In genomic region chr10:47145290-47145934, GRCh38 we compare ENCODE assay signal across 10 cellular contexts.
"Had no signal": no experiment of that assay in that cellular context is flagged by ENCODE, and none has a peak within 500 bp of the region (broad histone marks: within the 10 kb centered on the region; RNA-seq: fewer than 3 reads in every experiment).

No MANE protein-coding gene starts in this region.

- H3K4me3 ChIP-seq: ascending aorta, dorsolateral prefrontal cortex, pancreas, upper lobe of right lung had no signal

- H3K4me3 Mint-ChIP-seq: activated naive CD4-positive, alpha-beta T cell treated with anti-CD3 and anti-CD28 coated beads, Interleukin-2, amount 50 U/mL, for 24 hours had no signal

- H3K4me1 Mint-ChIP-seq: activated naive CD4-positive, alpha-beta T cell treated with anti-CD3 and anti-CD28 coated beads, Interleukin-2, amount 50 U/mL, for 24 hours; naive B cell had no signal

- H3K27me3 ChIP-seq: ascending aorta, pancreas, upper lobe of right lung had no signal

- H3K36me3 Mint-ChIP-seq: activated naive CD4-positive, alpha-beta T cell treated with anti-CD3 and anti-CD28 coated beads, Interleukin-2, amount 50 U/mL, for 24 hours; naive B cell had no signal

- H3K4me1 ChIP-seq: ascending aorta, pancreas, upper lobe of right lung had no signal

- DNase-seq: activated CD4-positive, alpha-beta T cell treated with anti-CD3 and anti-CD28 coated beads for 1 hour; dorsolateral prefrontal cortex; foreskin melanocyte; naive B cell; pancreas; SHP77 treated with DMSO at 0.1 percent for 48 hours; stimulated activated CD4-positive, alpha-beta T cell treated with anti-CD3 and anti-CD28 coated beads, Interleukin-4, amount 100 ng/mL, for 1 hour; upper lobe of right lung had no signal

- H3K36me3 ChIP-seq: ascending aorta, pancreas, upper lobe of right lung had no signal

- H3K9me3 ChIP-seq: ascending aorta, pancreas, upper lobe of right lung had no signal

- H3K27ac ChIP-seq: ascending aorta, dorsolateral prefrontal cortex, pancreas, upper lobe of right lung had no signal

- H3K9me3 Mint-ChIP-seq: activated naive CD4-positive, alpha-beta T cell treated with anti-CD3 and anti-CD28 coated beads, Interleukin-2, amount 50 U/mL, for 24 hours; naive B cell had no signal

- ATAC-seq: pancreas had no signal

- H3K27ac Mint-ChIP-seq: activated naive CD4-positive, alpha-beta T cell treated with anti-CD3 and anti-CD28 coated beads, Interleukin-2, amount 50 U/mL, for 24 hours had no signal

- H3K27me3 Mint-ChIP-seq: activated naive CD4-positive, alpha-beta T cell treated with anti-CD3 and anti-CD28 coated beads, Interleukin-2, amount 50 U/mL, for 24 hours had no signal
